ENCODE assay signal across 10 cellular contexts in the genomic region with DNA sequence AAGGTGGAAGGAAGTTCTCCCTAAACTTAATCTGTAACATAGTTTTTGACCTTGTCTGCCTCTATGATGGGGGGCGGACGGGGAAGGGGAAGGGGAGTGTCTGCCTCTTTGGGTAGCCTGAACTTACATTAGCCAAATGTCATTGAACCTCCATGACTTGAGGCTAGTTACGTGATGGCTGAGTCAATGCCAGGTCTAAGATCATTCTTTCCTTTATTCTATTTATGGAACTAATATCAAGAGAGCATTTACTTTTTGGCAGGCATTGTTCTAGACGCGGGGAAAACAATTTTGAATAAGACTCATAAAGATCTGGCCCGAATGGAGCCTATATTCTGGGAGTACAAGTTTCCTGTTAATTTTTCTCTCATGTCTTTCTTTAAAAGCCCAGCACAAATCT.
DNase-seq lines count a peak whose midpoint lies in the region; TF ChIP-seq lines count a peak whose summit lies in the region.
"Had no signal": no experiment of that assay in that cellular context is flagged by ENCODE, and none has a peak within 500 bp of the region (broad histone marks: within the 10 kb centered on the region; RNA-seq: fewer than 3 reads in every experiment).

No MANE protein-coding gene starts in this region.

- peak; percentile 28 for DNase-seq in AG10803 (ENCODE audit: low read depth)
- no peak for DNase-seq in adipocyte (ENCODE audit: low read depth)
- no peak for DNase-seq in right atrium auricular region (ENCODE audit: low spot score)
- no peak for DNase-seq in prostate gland (ENCODE audit: low spot score)
- DNase-seq in activated CD8-positive, alpha-beta memory T cell treated with anti-CD3 and anti-CD28 coated beads for 24 hours: no peak
- no peak for DNase-seq in NCI-H1048 (lab: John Stamatoyannopoulos, UW)
- no peak for DNase-seq in OCI-M2 (lab: John Stamatoyannopoulos, UW; ENCODE audit: unreplicated experiment)
- no peak for DNase-seq in NCI-H446 (lab: John Stamatoyannopoulos, UW)
- DNase-seq: NCI-H146, SHP77 treated with DMSO at 0.1 percent for 48 hours had no signal

- H3K4me1 ChIP-seq in adipocyte (ENCODE audit: control insufficient read depth, insufficient read depth, low read length) (peaks cover 65% of the 10 kb centered on the region), right atrium auricular region (peaks cover 0 to 41% of the 10 kb centered on the region in 2 donors), prostate gland (replicated peaks) (peaks cover 4% of the 10 kb centered on the region)

- no peak overlapping the region for H3K4me3 ChIP-seq in AG10803 (ENCODE audit: low read length)
- peak overlapping the region; percentile 9 for H3K4me3 ChIP-seq in adipocyte (ENCODE audit: low read length)
- H3K4me3 ChIP-seq in right atrium auricular region: peak overlapping the region in 1 of 2 donors; percentile 9
- no peak overlapping the region for H3K4me3 ChIP-seq in prostate gland

- TF ChIP-seq POLR2A in prostate gland (IDR thresholded peaks at IDR 0.05): no peak

- WGBS in prostate gland: 47% methylated on average over 6 of the region's 6 CpGs

- no peaks in the 10 kb centered on the region for H3K36me3 ChIP-seq in adipocyte (ENCODE audit: control insufficient read depth, insufficient read depth, low read length, severe bottlenecking)
- no peaks in the 10 kb centered on the region for H3K36me3 ChIP-seq in right atrium auricular region
- H3K36me3 ChIP-seq in prostate gland: no peaks in the 10 kb centered on the region

- H3K9ac ChIP-seq in adipocyte (ENCODE audit: low read length): peak overlapping the region; percentile 65

- H3K27ac ChIP-seq in right atrium auricular region (peak overlapping the region; percentile 66 to 79), prostate gland (peak overlapping the region; percentile 23 to 74)

- H3K27me3 ChIP-seq in adipocyte (replicated peaks; ENCODE audit: control insufficient read depth, insufficient read depth, low read length) (no peaks in the 10 kb centered on the region), right atrium auricular region (no peaks in the 10 kb centered on the region), prostate gland (replicated peaks; ENCODE audit: insufficient read depth) (no peaks in the 10 kb centered on the region)

- intact Hi-C loops in prostate gland (cut with DNase I): no loop called here

- TF ChIP-seq CTCF in AG10803 (conservative IDR thresholded peaks at IDR 0.05; ENCODE audit: low read length): no peak
- no peak for TF ChIP-seq CTCF in right atrium auricular region (IDR thresholded peaks at IDR 0.05)
- no peak for TF ChIP-seq CTCF in prostate gland (IDR thresholded peaks at IDR 0.05)

- H3K9me3 ChIP-seq in adipocyte (ENCODE audit: control insufficient read depth, low read length) (no peaks in the 10 kb centered on the region), right atrium auricular region (no peaks in the 10 kb centered on the region), prostate gland (no peaks in the 10 kb centered on the region)
